Comparison of ENCODE assay signal across 24 cellular contexts in the genomic region with DNA sequence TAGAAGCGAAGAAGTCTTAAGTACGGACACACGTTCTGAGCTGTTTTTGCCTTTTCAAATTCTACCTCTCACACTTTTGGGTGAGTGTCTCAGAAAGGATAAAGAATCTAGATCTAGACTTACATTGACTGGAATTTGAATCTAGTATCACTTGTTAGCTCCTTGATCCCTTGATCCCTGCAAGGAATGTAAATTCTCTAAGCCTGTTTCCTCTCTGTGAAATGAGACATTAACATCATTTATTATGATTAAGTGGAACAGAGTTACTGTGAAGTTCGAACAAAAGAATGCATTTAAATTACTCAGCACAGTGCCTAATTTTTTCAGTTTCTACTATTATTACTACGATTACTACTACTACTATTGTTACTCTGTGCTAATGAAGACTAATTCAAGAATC.
A peak's percentile ranks its signal among the peaks of the same experiment; 100 is the strongest.
DNase-seq lines count a peak whose midpoint lies in the region; ATAC-seq, FAIRE-seq and TF ChIP-seq lines count a peak whose summit lies in the region.
"Had no signal": no experiment of that assay in that cellular context is flagged by ENCODE, and none has a peak within 500 bp of the region (broad histone marks: within the 10 kb centered on the region; RNA-seq: fewer than 3 reads in every experiment).

No MANE protein-coding gene starts in this region.

- ATAC-seq in GM18873 (IDR thresholded peaks at IDR 0.05; ENCODE audit: low FRiP score, unreplicated experiment) (no peak), HG03025 (IDR thresholded peaks at IDR 0.05; ENCODE audit: low FRiP score, unreplicated experiment) (no peak)
- ATAC-seq: GM12878, PC-3, SK-N-SH treated with all-trans-retinoic acid at 6 μM for 48 hours had no signal

- H3K9me3 Mint-ChIP-seq in HFFc6, result no peaks in the 10 kb centered on the region
- H3K9me3 Mint-ChIP-seq in endodermal cell, result no peaks in the 10 kb centered on the region
- H3K9me3 Mint-ChIP-seq in mesothelial cell of epicardium, result no peaks in the 10 kb centered on the region

- H3K27me3 ChIP-seq in endodermal cell (ENCODE audit: control insufficient read depth, insufficient read depth, low read length, poor library complexity, severe bottlenecking), result no peaks in the 10 kb centered on the region
- H3K27me3 ChIP-seq: BLaER1, MG63 had no signal

- H3K9me3 ChIP-seq in endodermal cell (ENCODE audit: control insufficient read depth, low read length), result no peaks in the 10 kb centered on the region
- H3K9me3 ChIP-seq: BLaER1, MG63 had no signal

- H3K4me1 ChIP-seq in endodermal cell (ENCODE audit: control insufficient read depth, insufficient read depth, low read length), result peaks cover 9% of the 10 kb centered on the region
- H3K4me1 ChIP-seq: BLaER1 had no signal

- H3K4me1 Mint-ChIP-seq in HFFc6 (ENCODE audit: low read depth), result peaks cover 56% of the 10 kb centered on the region
- peaks cover 32% of the 10 kb centered on the region for H3K4me1 Mint-ChIP-seq in endodermal cell
- H3K4me1 Mint-ChIP-seq in mesothelial cell of epicardium, result peaks cover 11% of the 10 kb centered on the region
- H3K4me1 Mint-ChIP-seq: CD4-positive, CD25-positive, alpha-beta regulatory T cell had no signal

- H3K4me3 Mint-ChIP-seq in HFFc6 (no peak overlapping the region), endodermal cell (no peak overlapping the region), mesothelial cell of epicardium (no peak overlapping the region)
- H3K4me3 Mint-ChIP-seq: CD4-positive, CD25-positive, alpha-beta regulatory T cell had no signal

- no peak overlapping the region for H3K27ac ChIP-seq in endodermal cell (ENCODE audit: low read depth, low read length)
- H3K27ac ChIP-seq: BLaER1 had no signal

- WGBS in endodermal cell (ENCODE audit: insufficient coverage in 1 of 2, insufficient read length in 1 of 2), 2 experiments, result 90 to 93% methylated on average over 3 to 5 of the region's 5 CpGs

- TF ChIP-seq CTCF in D721Med (IDR thresholded peaks at IDR 0.05; ENCODE audit: insufficient read depth, missing control alignments), result no peak
- TF ChIP-seq CTCF in HFFc6 (IDR thresholded peaks at IDR 0.05), result no peak
- TF ChIP-seq CTCF in endodermal cell (conservative IDR thresholded peaks at IDR 0.05), result no peak
- TF ChIP-seq CTCF in mesothelial cell of epicardium (IDR thresholded peaks at IDR 0.05; ENCODE audit: unreplicated experiment), result no peak

- DNase-seq in D721Med (ENCODE audit: insufficient read length, low spot score) (no peak), HFFc6 (no peak), endodermal cell (no peak), mesothelial cell of epicardium (ENCODE audit: low spot score in 2 of 2, unreplicated experiment in 2 of 2) (no peak), NCI-H2171 treated with DMSO at 0.1 percent for 48 hours (lab: John Stamatoyannopoulos, UW) (no peak), mesenteric fat pad (ENCODE audit: low spot score) (no peak)
- DNase-seq: CD4-positive, CD25-positive, alpha-beta regulatory T cell; EL; GDM1; KG1; MG63; NCI-H1105 treated with DMSO at 0.1 percent for 48 hours; NCI-H1694; NCI-H2029 treated with DMSO at 0.1 percent for 48 hours; NCI-H2171; NCI-H345; NCI-H510A treated with DMSO at 0.1 percent for 48 hours; NK-92 treated with Interleukin-12 subunit alpha and Interleukin-12 subunit beta, amount 100 ng/mL, for 24 hours; PC-3 had no signal

- H3K27me3 Mint-ChIP-seq in HFFc6 (ENCODE audit: insufficient read depth) (no peaks in the 10 kb centered on the region), endodermal cell (ENCODE audit: insufficient read depth) (no peaks in the 10 kb centered on the region), mesothelial cell of epicardium (ENCODE audit: low read depth) (no peaks in the 10 kb centered on the region)

- H3K36me3 ChIP-seq in endodermal cell (ENCODE audit: control insufficient read depth, insufficient read depth, low read length), result no peaks in the 10 kb centered on the region
- H3K36me3 ChIP-seq: BLaER1, MG63 had no signal

- H3K27ac Mint-ChIP-seq in HFFc6 (peak overlapping the region; percentile 47), endodermal cell (no peak overlapping the region), mesothelial cell of epicardium (peak overlapping the region; percentile 81)
- H3K27ac Mint-ChIP-seq: CD4-positive, CD25-positive, alpha-beta regulatory T cell had no signal

- H3K4me3 ChIP-seq in endodermal cell (ENCODE audit: low read length), result peak overlapping the region; percentile 2
- H3K4me3 ChIP-seq: BLaER1, GM12878, MG63 had no signal

- H3K36me3 Mint-ChIP-seq in HFFc6 (ENCODE audit: low read depth) (peaks cover 33% of the 10 kb centered on the region), endodermal cell (ENCODE audit: low read depth) (peaks cover 15% of the 10 kb centered on the region), mesothelial cell of epicardium (no peaks in the 10 kb centered on the region)
- H3K36me3 Mint-ChIP-seq: CD4-positive, CD25-positive, alpha-beta regulatory T cell had no signal

- no peak overlapping the region for H3K9ac ChIP-seq in endodermal cell (ENCODE audit: extremely low read depth, low read length, poor library complexity, severe bottlenecking)
- H3K9ac ChIP-seq: BLaER1 had no signal

- peak; percentile 80 for FAIRE-seq in D721Med (lab: Jason Lieb, UNC)
- FAIRE-seq: GM12878 had no signal
